Comparison of ENCODE assay signal across 8 cellular contexts in the genomic region with DNA sequence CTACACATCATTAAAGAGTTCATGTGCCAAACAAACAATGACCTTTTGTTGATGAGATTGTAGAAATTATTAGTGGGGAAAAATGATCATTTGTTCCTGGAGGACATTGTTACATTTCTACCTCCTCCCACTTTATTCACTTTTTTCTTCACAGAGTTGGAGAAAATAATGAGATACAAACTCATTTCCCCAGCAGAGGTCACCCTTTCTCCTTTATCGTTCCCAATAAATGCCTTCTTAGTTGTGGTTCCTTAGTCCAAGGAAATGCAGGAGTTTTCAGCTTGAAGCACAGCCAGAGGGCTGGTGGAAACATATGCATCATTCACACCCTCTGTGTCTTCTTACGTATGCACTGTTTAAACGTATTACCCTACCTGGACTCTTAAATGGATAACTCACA.
DNase-seq lines count a peak whose midpoint lies in the region; ATAC-seq and TF ChIP-seq lines count a peak whose summit lies in the region.

No MANE protein-coding gene starts in this region.

- TF ChIP-seq CTCF in BE2C (IDR thresholded peaks at IDR 0.05; ENCODE audit: low read depth, low read length) (peak; percentile 69), HFFc6 (IDR thresholded peaks at IDR 0.05) (peak; percentile 86), breast epithelium (IDR thresholded peaks at IDR 0.05) (peak; percentile 28 to 61 (median 51))

- H3K9me3 ChIP-seq in BE2C (no peaks in the 10 kb centered on the region), breast epithelium (no peaks in the 10 kb centered on the region)

- H3K4me3 ChIP-seq in BE2C (ENCODE audit: low read depth, low read length) = no peak overlapping the region
- H3K4me3 ChIP-seq in breast epithelium = no peak overlapping the region

- H3K4me1 ChIP-seq in BE2C (no peaks in the 10 kb centered on the region), breast epithelium (no peaks in the 10 kb centered on the region)

- no peak overlapping the region for H3K27ac Mint-ChIP-seq in HFFc6
- H3K27ac Mint-ChIP-seq in activated naive CD8-positive, alpha-beta T cell treated with anti-CD3 and anti-CD28 coated beads, Interleukin-2, amount 50 U/mL, for 24 hours = no peak overlapping the region

- no peaks in the 10 kb centered on the region for H3K36me3 Mint-ChIP-seq in HFFc6 (ENCODE audit: low read depth)
- no peaks in the 10 kb centered on the region for H3K36me3 Mint-ChIP-seq in activated naive CD8-positive, alpha-beta T cell treated with anti-CD3 and anti-CD28 coated beads, Interleukin-2, amount 50 U/mL, for 24 hours (ENCODE audit: low read depth)

- H3K27ac ChIP-seq in breast epithelium = no peak overlapping the region

- TF ChIP-seq POLR2A in breast epithelium (IDR thresholded peaks at IDR 0.05) = no peak

- H3K4me1 Mint-ChIP-seq in HFFc6 (ENCODE audit: low read depth) = peaks cover 21% of the 10 kb centered on the region
- H3K4me1 Mint-ChIP-seq in activated naive CD8-positive, alpha-beta T cell treated with anti-CD3 and anti-CD28 coated beads, Interleukin-2, amount 50 U/mL, for 24 hours = no peaks in the 10 kb centered on the region

- H3K27me3 ChIP-seq in BE2C = peaks cover 26% of the 10 kb centered on the region
- no peaks in the 10 kb centered on the region for H3K27me3 ChIP-seq in breast epithelium

- DNase-seq in BE2C (peak; percentile 43), HFFc6 (peak; percentile 76), NCI-H748 treated with DMSO at 0.1 percent for 48 hours (lab: John Stamatoyannopoulos, UW) (peak; percentile 61), breast epithelium (ENCODE audit: low spot score in 2 of 2) (no peak), left colon (no peak), OCI-M2 (lab: John Stamatoyannopoulos, UW; ENCODE audit: unreplicated experiment) (no peak)
- DNase-seq in activated naive CD8-positive, alpha-beta T cell treated with anti-CD3 and anti-CD28 coated beads, Interleukin-2, amount 50 U/mL, for 24 hours = no peak

- peaks cover 10% of the 10 kb centered on the region; the same call in 1 of the 2 replicates for H3K27me3 Mint-ChIP-seq in HFFc6 (ENCODE audit: insufficient read depth)
- peaks cover 14% of the 10 kb centered on the region for H3K27me3 Mint-ChIP-seq in activated naive CD8-positive, alpha-beta T cell treated with anti-CD3 and anti-CD28 coated beads, Interleukin-2, amount 50 U/mL, for 24 hours

- H3K4me3 Mint-ChIP-seq in HFFc6 = no peak overlapping the region
- H3K4me3 Mint-ChIP-seq in activated naive CD8-positive, alpha-beta T cell treated with anti-CD3 and anti-CD28 coated beads, Interleukin-2, amount 50 U/mL, for 24 hours = no peak overlapping the region

- ATAC-seq in left colon (peak; percentile 36), GM18502 (IDR thresholded peaks at IDR 0.05; ENCODE audit: poor library complexity, unreplicated experiment) (no peak)
- no peak for ATAC-seq in activated naive CD8-positive, alpha-beta T cell treated with anti-CD3 and anti-CD28 coated beads, Interleukin-2, amount 50 U/mL, for 24 hours

- H3K9me3 Mint-ChIP-seq in HFFc6 = no peaks in the 10 kb centered on the region
- H3K9me3 Mint-ChIP-seq in activated naive CD8-positive, alpha-beta T cell treated with anti-CD3 and anti-CD28 coated beads, Interleukin-2, amount 50 U/mL, for 24 hours = no peaks in the 10 kb centered on the region

- intact Hi-C loops in breast epithelium (cut with DNase I; ENCODE audit: low total_unique reads) = no loop called here
- intact Hi-C loops in left colon (cut with DNase I, micrococcal nuclease) = loop anchor here in 1 of 2 donors (10.0 kb wide), 1 partner anchor 1849 kb away; no protein-coding TSS in a partner anchor

- no peaks in the 10 kb centered on the region for H3K36me3 ChIP-seq in BE2C
- no peaks in the 10 kb centered on the region for H3K36me3 ChIP-seq in breast epithelium

Comparison
In these comparisons a context has a peak if more than half of its experiments do, and no peak if none do; other contexts are left out.
1. DNase-seq: peak in BE2C (single experiment), HFFc6 (single experiment) and NCI-H748 treated with DMSO at 0.1 percent for 48 hours (single experiment); none in breast epithelium (0 of 2), left colon (0 of 2), OCI-M2 (single experiment) and activated naive CD8-positive, alpha-beta T cell treated with anti-CD3 and anti-CD28 coated beads, Interleukin-2, amount 50 U/mL, for 24 hours (single experiment).
2. Peak in every context shown above with its lines, with median percentiles within 50 percentile points of each other: CTCF ChIP-seq.